Comparison of ENCODE assay signal across 27 cellular contexts in the genomic region with DNA sequence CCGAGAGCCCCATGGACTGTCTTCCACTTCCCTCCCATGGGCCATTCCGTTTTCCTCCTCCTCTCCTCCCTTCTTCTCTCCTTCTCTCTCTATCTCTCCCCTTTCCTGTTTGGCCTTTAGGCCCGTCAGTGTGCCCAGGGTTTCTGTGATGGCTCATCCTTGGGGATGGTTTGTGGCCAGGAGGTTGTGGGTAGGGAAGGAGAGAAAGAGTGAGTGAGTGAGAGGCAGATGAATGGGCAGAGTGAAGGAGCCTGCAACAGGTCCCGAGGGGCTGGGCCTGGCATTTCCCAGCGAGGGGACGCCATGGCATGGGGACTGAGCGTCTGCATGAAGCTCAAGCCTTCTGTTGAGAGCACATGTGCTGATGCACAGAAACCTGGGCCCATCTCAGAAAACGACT.
"Had no signal": no experiment of that assay in that cellular context is flagged by ENCODE, and none has a peak within 500 bp of the region (broad histone marks: within the 10 kb centered on the region; RNA-seq: fewer than 3 reads in every experiment).

No MANE protein-coding gene starts in this region.

- H3K4me3 ChIP-seq: esophagus squamous epithelium, lung, right atrium auricular region, thoracic aorta, vagina had no signal

- H3K9me3 Mint-ChIP-seq: activated T-cell treated with anti-CD3 and anti-CD28 coated beads, Interleukin-2, amount 50 U/mL, for 4 hours; central memory CD8-positive, alpha-beta T cell; naive thymus-derived CD8-positive, alpha-beta T cell; stimulated activated naive CD8-positive, alpha-beta T cell treated with anti-CD3 and anti-CD28 coated beads, Interleukin-15, Interleukin-2, amounts not matched to agents 100 ng/mL and 50 ng/mL, for 24 hours; T-cell; T-helper 2 cell treated with Interferon-gamma antibody and Interleukin-4, amounts not matched to agents 5 μg/mL and 100 μg/mL, for 36 hours had no signal

- H3K27ac Mint-ChIP-seq: activated naive CD8-positive, alpha-beta T cell; stimulated activated naive CD8-positive, alpha-beta T cell treated with anti-CD3 and anti-CD28 coated beads, Interleukin-15, Interleukin-2, amounts not matched to agents 100 ng/mL and 50 ng/mL, for 24 hours; T-helper 2 cell treated with Interferon-gamma antibody and Interleukin-4, amounts not matched to agents 5 μg/mL and 100 μg/mL, for 36 hours had no signal

- H3K27me3 Mint-ChIP-seq: activated naive CD8-positive, alpha-beta T cell; central memory CD8-positive, alpha-beta T cell; naive thymus-derived CD8-positive, alpha-beta T cell; stimulated activated naive CD8-positive, alpha-beta T cell treated with anti-CD3 and anti-CD28 coated beads, Interleukin-15, Interleukin-2, amounts not matched to agents 100 ng/mL and 50 ng/mL, for 24 hours; T-cell had no signal

- ATAC-seq: activated CD4-positive, CD25-positive, alpha-beta regulatory T cell treated with anti-CD3 and anti-CD28 coated beads, Interleukin-2, amount 50 U/mL, for 24 hours; activated T-cell treated with anti-CD3 and anti-CD28 coated beads, Interleukin-2, amount 50 U/mL, for 4 hours; left lobe of liver; naive thymus-derived CD8-positive, alpha-beta T cell; T-cell had no signal

- H3K4me3 Mint-ChIP-seq: activated naive CD8-positive, alpha-beta T cell; activated T-cell treated with anti-CD3 and anti-CD28 coated beads, Interleukin-2, amount 50 U/mL, for 4 hours; central memory CD8-positive, alpha-beta T cell; naive thymus-derived CD8-positive, alpha-beta T cell; stimulated activated naive CD8-positive, alpha-beta T cell treated with anti-CD3 and anti-CD28 coated beads, Interleukin-15, Interleukin-2, amounts not matched to agents 100 ng/mL and 50 ng/mL, for 24 hours; T-cell; T-helper 2 cell treated with Interferon-gamma antibody and Interleukin-4, amounts not matched to agents 5 μg/mL and 100 μg/mL, for 36 hours had no signal

- DNase-seq: activated CD4-positive, alpha-beta T cell treated with anti-CD3 and anti-CD28 coated beads for 48 hours; activated CD4-positive, alpha-beta T cell treated with anti-CD3 and anti-CD28 coated beads, Interleukin-2, amount 50 U/mL, for 48 hours; activated CD8-positive, alpha-beta memory T cell treated with anti-CD3 and anti-CD28 coated beads, Interleukin-2, amount 50 U/mL, for 4 hours; activated effector memory CD4-positive, alpha-beta T cell treated with Interleukin-2 at 50 U/mL for 16 hours; activated naive CD4-positive, alpha-beta T cell treated with Interleukin-2 at 50 U/mL for 16 hours; activated T-cell treated with anti-CD3 and anti-CD28 coated beads, Interleukin-2, amount 50 U/mL, for 4 hours; anterior cingulate cortex; dermis blood vessel endothelial cell; effector CD4-positive, alpha-beta T cell; esophagus squamous epithelium; foreskin melanocyte; kidney glomerular epithelial cell; naive thymus-derived CD8-positive, alpha-beta T cell; stimulated activated CD4-positive, alpha-beta T cell treated with anti-CD3 and anti-CD28 coated beads, Interleukin-15, amount 100 ng/mL, for 24 hours; stimulated activated CD4-positive, alpha-beta T cell treated with anti-CD3 and anti-CD28 coated beads, Interleukin-2, amount 100 ng/mL, for 24 hours; T-cell; trophoblast cell had no signal

- H3K27me3 ChIP-seq: esophagus squamous epithelium, right atrium auricular region, vagina had no signal

- H3K9me3 ChIP-seq: esophagus squamous epithelium, right atrium auricular region, thoracic aorta, vagina had no signal
